ENCODE assay signal across 1 cellular context in the genomic region with DNA sequence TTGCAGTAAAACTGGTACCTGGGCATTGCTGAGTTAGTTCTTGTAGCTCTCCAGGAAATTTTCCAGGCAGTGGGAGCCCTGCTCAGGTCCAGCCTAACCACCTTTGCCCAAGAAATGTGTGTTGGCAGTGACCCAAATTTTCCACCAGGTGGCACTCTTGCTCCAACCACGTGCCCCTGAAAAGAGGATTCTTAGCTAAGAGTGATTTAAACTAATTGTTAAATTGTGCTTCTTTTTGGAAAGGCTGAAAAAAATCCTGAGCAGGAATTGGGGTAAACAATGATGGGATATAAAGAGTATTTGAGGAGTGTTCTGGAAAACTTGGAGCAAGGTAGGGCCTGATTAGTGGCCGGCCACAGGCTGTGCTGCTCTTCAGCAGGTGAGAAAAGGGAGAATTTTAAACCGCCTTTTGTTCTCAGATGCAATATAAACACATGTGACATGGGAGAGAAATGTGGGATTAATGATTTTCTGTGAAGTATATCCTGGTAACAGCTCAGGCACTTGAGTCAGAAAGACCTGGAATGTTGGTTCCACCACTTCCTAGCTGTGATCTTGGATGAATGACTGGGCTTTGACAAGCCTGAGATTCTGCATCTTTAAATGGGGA.
TF ChIP-seq lines count a peak whose summit lies in the region.

No MANE protein-coding gene starts in this region.

TF ChIP-seq in GM23338, 12 proteins besides CTCF, POLR2A, EP300 and RAD21 (continued from another document):
- TF ChIP-seq, protein P1, sequence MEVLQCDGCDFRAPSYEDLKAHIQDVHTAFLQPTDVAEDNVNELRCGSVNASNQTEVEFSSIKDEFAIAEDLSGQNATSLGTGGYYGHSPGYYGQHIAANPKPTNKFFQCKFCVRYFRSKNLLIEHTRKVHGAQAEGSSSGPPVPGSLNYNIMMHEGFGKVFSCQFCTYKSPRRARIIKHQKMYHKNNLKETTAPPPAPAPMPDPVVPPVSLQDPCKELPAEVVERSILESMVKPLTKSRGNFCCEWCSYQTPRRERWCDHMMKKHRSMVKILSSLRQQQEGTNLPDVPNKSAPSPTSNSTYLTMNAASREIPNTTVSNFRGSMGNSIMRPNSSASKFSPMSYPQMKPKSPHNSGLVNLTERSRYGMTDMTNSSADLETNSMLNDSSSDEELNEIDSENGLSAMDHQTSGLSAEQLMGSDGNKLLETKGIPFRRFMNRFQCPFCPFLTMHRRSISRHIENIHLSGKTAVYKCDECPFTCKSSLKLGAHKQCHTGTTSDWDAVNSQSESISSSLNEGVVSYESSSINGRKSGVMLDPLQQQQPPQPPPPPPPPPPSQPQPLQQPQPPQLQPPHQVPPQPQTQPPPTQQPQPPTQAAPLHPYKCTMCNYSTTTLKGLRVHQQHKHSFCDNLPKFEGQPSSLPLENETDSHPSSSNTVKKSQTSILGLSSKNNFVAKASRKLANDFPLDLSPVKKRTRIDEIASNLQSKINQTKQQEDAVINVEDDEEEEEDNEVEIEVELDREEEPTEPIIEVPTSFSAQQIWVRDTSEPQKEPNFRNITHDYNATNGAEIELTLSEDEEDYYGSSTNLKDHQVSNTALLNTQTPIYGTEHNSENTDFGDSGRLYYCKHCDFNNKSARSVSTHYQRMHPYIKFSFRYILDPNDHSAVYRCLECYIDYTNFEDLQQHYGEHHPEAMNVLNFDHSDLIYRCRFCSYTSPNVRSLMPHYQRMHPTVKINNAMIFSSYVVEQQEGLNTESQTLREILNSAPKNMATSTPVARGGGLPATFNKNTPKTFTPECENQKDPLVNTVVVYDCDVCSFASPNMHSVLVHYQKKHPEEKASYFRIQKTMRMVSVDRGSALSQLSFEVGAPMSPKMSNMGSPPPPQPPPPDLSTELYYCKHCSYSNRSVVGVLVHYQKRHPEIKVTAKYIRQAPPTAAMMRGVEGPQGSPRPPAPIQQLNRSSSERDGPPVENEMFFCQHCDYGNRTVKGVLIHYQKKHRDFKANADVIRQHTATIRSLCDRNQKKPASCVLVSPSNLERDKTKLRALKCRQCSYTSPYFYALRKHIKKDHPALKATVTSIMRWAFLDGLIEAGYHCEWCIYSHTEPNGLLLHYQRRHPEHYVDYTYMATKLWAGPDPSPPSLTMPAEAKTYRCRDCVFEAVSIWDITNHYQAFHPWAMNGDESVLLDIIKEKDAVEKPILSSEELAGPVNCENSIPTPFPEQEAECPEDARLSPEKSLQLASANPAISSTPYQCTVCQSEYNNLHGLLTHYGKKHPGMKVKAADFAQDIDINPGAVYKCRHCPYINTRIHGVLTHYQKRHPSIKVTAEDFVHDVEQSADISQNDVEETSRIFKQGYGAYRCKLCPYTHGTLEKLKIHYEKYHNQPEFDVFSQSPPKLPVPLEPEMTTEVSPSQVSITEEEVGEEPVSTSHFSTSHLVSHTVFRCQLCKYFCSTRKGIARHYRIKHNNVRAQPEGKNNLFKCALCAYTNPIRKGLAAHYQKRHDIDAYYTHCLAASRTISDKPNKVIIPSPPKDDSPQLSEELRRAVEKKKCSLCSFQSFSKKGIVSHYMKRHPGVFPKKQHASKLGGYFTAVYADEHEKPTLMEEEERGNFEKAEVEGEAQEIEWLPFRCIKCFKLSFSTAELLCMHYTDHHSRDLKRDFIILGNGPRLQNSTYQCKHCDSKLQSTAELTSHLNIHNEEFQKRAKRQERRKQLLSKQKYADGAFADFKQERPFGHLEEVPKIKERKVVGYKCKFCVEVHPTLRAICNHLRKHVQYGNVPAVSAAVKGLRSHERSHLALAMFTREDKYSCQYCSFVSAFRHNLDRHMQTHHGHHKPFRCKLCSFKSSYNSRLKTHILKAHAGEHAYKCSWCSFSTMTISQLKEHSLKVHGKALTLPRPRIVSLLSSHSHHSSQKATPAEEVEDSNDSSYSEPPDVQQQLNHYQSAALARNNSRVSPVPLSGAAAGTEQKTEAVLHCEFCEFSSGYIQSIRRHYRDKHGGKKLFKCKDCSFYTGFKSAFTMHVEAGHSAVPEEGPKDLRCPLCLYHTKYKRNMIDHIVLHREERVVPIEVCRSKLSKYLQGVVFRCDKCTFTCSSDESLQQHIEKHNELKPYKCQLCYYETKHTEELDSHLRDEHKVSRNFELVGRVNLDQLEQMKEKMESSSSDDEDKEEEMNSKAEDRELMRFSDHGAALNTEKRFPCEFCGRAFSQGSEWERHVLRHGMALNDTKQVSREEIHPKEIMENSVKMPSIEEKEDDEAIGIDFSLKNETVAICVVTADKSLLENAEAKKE (CRISPR knock-in tag; IDR thresholded peaks at IDR 0.05): no peak
- TF ChIP-seq STAT1 (IDR thresholded peaks at IDR 0.05; ENCODE audit: unreplicated experiment): no peak
- TF ChIP-seq JUNB (IDR thresholded peaks at IDR 0.05; ENCODE audit: unreplicated experiment): no peak
- TF ChIP-seq CREB1 (CRISPR knock-in tag; IDR thresholded peaks at IDR 0.05; ENCODE audit: low read depth): no peak
- TF ChIP-seq, protein P2, sequence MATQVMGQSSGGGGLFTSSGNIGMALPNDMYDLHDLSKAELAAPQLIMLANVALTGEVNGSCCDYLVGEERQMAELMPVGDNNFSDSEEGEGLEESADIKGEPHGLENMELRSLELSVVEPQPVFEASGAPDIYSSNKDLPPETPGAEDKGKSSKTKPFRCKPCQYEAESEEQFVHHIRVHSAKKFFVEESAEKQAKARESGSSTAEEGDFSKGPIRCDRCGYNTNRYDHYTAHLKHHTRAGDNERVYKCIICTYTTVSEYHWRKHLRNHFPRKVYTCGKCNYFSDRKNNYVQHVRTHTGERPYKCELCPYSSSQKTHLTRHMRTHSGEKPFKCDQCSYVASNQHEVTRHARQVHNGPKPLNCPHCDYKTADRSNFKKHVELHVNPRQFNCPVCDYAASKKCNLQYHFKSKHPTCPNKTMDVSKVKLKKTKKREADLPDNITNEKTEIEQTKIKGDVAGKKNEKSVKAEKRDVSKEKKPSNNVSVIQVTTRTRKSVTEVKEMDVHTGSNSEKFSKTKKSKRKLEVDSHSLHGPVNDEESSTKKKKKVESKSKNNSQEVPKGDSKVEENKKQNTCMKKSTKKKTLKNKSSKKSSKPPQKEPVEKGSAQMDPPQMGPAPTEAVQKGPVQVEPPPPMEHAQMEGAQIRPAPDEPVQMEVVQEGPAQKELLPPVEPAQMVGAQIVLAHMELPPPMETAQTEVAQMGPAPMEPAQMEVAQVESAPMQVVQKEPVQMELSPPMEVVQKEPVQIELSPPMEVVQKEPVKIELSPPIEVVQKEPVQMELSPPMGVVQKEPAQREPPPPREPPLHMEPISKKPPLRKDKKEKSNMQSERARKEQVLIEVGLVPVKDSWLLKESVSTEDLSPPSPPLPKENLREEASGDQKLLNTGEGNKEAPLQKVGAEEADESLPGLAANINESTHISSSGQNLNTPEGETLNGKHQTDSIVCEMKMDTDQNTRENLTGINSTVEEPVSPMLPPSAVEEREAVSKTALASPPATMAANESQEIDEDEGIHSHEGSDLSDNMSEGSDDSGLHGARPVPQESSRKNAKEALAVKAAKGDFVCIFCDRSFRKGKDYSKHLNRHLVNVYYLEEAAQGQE (IDR thresholded peaks at IDR 0.05; ENCODE audit: unreplicated experiment): no peak
- TF ChIP-seq EZH2 (IDR thresholded peaks at IDR 0.05; ENCODE audit: low read depth, unreplicated experiment): no peak
- TF ChIP-seq ZNF331 (CRISPR knock-in tag; IDR thresholded peaks at IDR 0.05; ENCODE audit: low read depth): no peak
- no peak for TF ChIP-seq POLR2AphosphoS5 (IDR thresholded peaks at IDR 0.05; ENCODE audit: low read depth)
- TF ChIP-seq, protein P3, sequence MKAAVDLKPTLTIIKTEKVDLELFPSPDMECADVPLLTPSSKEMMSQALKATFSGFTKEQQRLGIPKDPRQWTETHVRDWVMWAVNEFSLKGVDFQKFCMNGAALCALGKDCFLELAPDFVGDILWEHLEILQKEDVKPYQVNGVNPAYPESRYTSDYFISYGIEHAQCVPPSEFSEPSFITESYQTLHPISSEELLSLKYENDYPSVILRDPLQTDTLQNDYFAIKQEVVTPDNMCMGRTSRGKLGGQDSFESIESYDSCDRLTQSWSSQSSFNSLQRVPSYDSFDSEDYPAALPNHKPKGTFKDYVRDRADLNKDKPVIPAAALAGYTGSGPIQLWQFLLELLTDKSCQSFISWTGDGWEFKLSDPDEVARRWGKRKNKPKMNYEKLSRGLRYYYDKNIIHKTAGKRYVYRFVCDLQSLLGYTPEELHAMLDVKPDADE (IDR thresholded peaks at IDR 0.05): no peak
- no peak for TF ChIP-seq NANOG (IDR thresholded peaks at IDR 0.05; ENCODE audit: borderline replicate concordance)
